In genomic region chr18:35998967-35999366, GRCh38 we compare ENCODE assay signal across 12 cellular contexts.
DNase-seq lines count a peak whose midpoint lies in the region; ATAC-seq, FAIRE-seq and TF ChIP-seq lines count a peak whose summit lies in the region.
"Had no signal": no experiment of that assay in that cellular context is flagged by ENCODE, and none has a peak within 500 bp of the region (broad histone marks: within the 10 kb centered on the region; RNA-seq: fewer than 3 reads in every experiment).

No MANE protein-coding gene starts in this region.

- H3K23me2 ChIP-seq in H1 (ENCODE audit: low read depth, low read length) = no peaks in the 10 kb centered on the region

- H3K56ac ChIP-seq in H1 (replicated peaks; ENCODE audit: insufficient read length, low read depth, low read length) = no peak overlapping the region

- H3K4me1 Mint-ChIP-seq in activated CD8-positive, alpha-beta T cell treated with anti-CD3 and anti-CD28 coated beads for 36 hours (ENCODE audit: low read depth) = no peaks in the 10 kb centered on the region
- peaks cover 3% of the 10 kb centered on the region for H3K4me1 Mint-ChIP-seq in activated CD8-positive, alpha-beta T cell treated with anti-CD3 and anti-CD28 coated beads, Interleukin-2, amount 10 ng/mL, durations not matched to agents 7 days and 5 days (ENCODE audit: low read depth)

- peak in 1 of 2 experiments; percentile 21; a peak in 1 of 4 replicates for TF ChIP-seq RAD21 in H1 (IDR thresholded peaks at IDR 0.05 in 1 of 2, conservative IDR thresholded peaks at IDR 0.05 in 1 of 2; ENCODE audit: low read depth in 2 of 2, low read length in 2 of 2)

- no peak overlapping the region for H2BK5ac ChIP-seq in H1 (ENCODE audit: low read depth, low read length)

- intact Hi-C loops in activated CD8-positive, alpha-beta T cell treated with anti-CD3 and anti-CD28 coated beads for 36 hours (cut with micrococcal nuclease) = no loop called here
- intact Hi-C loops in testis (cut with DNase I; ENCODE audit: low total_unique reads) = no loop called here

- H3K4me3 ChIP-seq in NB4 (ENCODE audit: low read depth, low read length) (no peak overlapping the region), H1 (ENCODE audit: extremely low read depth in 1 of 4, insufficient read depth in 2 of 4, low read depth in 3 of 4, low read length in 4 of 4) (no peak overlapping the region), testis (no peak overlapping the region)
- H3K4me3 ChIP-seq: esophagus muscularis mucosa, vagina had no signal

- peak; percentile 28 for TF ChIP-seq CTCF in activated CD8-positive, alpha-beta T cell treated with anti-CD3 and anti-CD28 coated beads for 36 hours (IDR thresholded peaks at IDR 0.05)
- TF ChIP-seq CTCF in NB4 (IDR thresholded peaks at IDR 0.05; ENCODE audit: low read depth, low read length) (peak; percentile 14), H1 (IDR thresholded peaks at IDR 0.05; ENCODE audit: control extremely low read depth in 1 of 3, insufficient read depth in 1 of 3, low read depth in 1 of 3, low read length in 3 of 3) (peak in 2 of 3 experiments; percentile 4 to 32; a peak in 1 of 4 replicates), testis (IDR thresholded peaks at IDR 0.05) (peak in 2 of 3 experiments; percentile 3 to 34)

- no peak overlapping the region for H3K18ac ChIP-seq in H1 (ENCODE audit: extremely low read depth, low read length)

- H3K4ac ChIP-seq in H1 (replicated peaks; ENCODE audit: insufficient read length, low read depth, low read length) = no peak overlapping the region

- H3K4me1 ChIP-seq in H1 (replicated peaks in 1 of 4; ENCODE audit: control insufficient read depth in 3 of 4, insufficient read depth in 4 of 4, low read length in 3 of 4) = no peaks in the 10 kb centered on the region
- H3K4me1 ChIP-seq in testis = no peaks in the 10 kb centered on the region
- H3K4me1 ChIP-seq: esophagus muscularis mucosa, vagina had no signal

- no peak overlapping the region for H3K27ac Mint-ChIP-seq in activated CD8-positive, alpha-beta T cell treated with anti-CD3 and anti-CD28 coated beads for 36 hours
- H3K27ac Mint-ChIP-seq in activated CD8-positive, alpha-beta T cell treated with anti-CD3 and anti-CD28 coated beads, Interleukin-2, amount 10 ng/mL, durations not matched to agents 7 days and 5 days = no peak overlapping the region

- no peak overlapping the region for H3K4me2 ChIP-seq in H1 (ENCODE audit: insufficient read depth in 1 of 2, low read depth in 2 of 2, low read length in 2 of 2)

- no peak overlapping the region for H4K5ac ChIP-seq in H1 (ENCODE audit: insufficient read length, low read depth, low read length)

- no peak overlapping the region for H2BK15ac ChIP-seq in H1 (ENCODE audit: low read length)

- H3K23ac ChIP-seq in H1 (ENCODE audit: insufficient read length) = no peak overlapping the region

- H2AK5ac ChIP-seq in H1 (ENCODE audit: low read depth, low read length) = no peak overlapping the region

- CTCF ChIA-PET in activated CD8-positive, alpha-beta T cell treated with anti-CD3 and anti-CD28 coated beads for 36 hours (lab: Charles Lee) = interaction anchor here (2.2 kb wide), 1 partner anchor 19 kb away, joined by 9 read pairs; no protein-coding TSS in a partner anchor
- CTCF ChIA-PET in activated CD8-positive, alpha-beta T cell treated with anti-CD3 and anti-CD28 coated beads, Interleukin-2, amount 10 ng/mL, durations not matched to agents 7 days and 5 days (lab: Charles Lee) = interaction anchor here (0.6 kb wide), 1 partner anchor 281 kb away, joined by 3 read pairs; no protein-coding TSS in a partner anchor
- CTCF ChIA-PET in H1 (lab: Charles Lee; ENCODE audit: partially characterized antibody) = interaction anchor here (0.7 to 2.6 kb wide), 10 partner anchors 11 to 562 kb away, joined by 3 to 9 read pairs (median 3); partner anchors contain the start of gene ELP2

- H3K36me3 ChIP-seq in H1 (ENCODE audit: control insufficient read depth in 2 of 4, insufficient read depth in 4 of 4, low read length in 3 of 4) = no peaks in the 10 kb centered on the region
- H3K36me3 ChIP-seq in testis (ENCODE audit: low read depth, missing control alignments) = no peaks in the 10 kb centered on the region
- H3K36me3 ChIP-seq: esophagus muscularis mucosa, vagina had no signal

- POLR2A ChIA-PET in activated CD8-positive, alpha-beta T cell treated with anti-CD3 and anti-CD28 coated beads for 36 hours (lab: Charles Lee) = no interaction called here
- POLR2A ChIA-PET in activated CD8-positive, alpha-beta T cell treated with anti-CD3 and anti-CD28 coated beads, Interleukin-2, amount 10 ng/mL, durations not matched to agents 7 days and 5 days (lab: Charles Lee) = no interaction called here
- POLR2A ChIA-PET in H1 (lab: Charles Lee; ENCODE audit: partially characterized antibody) = interaction anchor here (0.6 to 1.4 kb wide), 4 partner anchors 10 to 35 kb away, joined by 3 to 4 read pairs (median 3); no protein-coding TSS in a partner anchor

- no peak overlapping the region for H3K9ac ChIP-seq in H1 (replicated peaks in 1 of 4; ENCODE audit: extremely low read depth in 1 of 4, low read depth in 3 of 4, low read length in 3 of 4)

- no peak for DNase-seq in activated CD8-positive, alpha-beta T cell treated with anti-CD3 and anti-CD28 coated beads for 36 hours
- no peak for DNase-seq in activated CD8-positive, alpha-beta T cell treated with anti-CD3 and anti-CD28 coated beads, Interleukin-2, amount 10 ng/mL, durations not matched to agents 7 days and 5 days
- DNase-seq in NB4 (ENCODE audit: low read depth) (peak; percentile 20), H1 (ENCODE audit: low read depth in 1 of 2, low spot score in 2 of 2) (no peak), testis (no peak), DMS79 treated with DMSO at 0.1 percent for 48 hours (lab: John Stamatoyannopoulos, UW) (no peak), NCI-H1105 treated with DMSO at 0.1 percent for 48 hours (lab: John Stamatoyannopoulos, UW) (no peak)
- DNase-seq: activated naive CD4-positive, alpha-beta T cell; NCI-H146 had no signal

- WGBS in H1 (ENCODE audit: extremely low coverage in 1 of 2, insufficient coverage in 1 of 2, insufficient read length in 1 of 2, insufficient replicate concordance in 2 of 2, low coverage in 1 of 2, low lambda C conversion rate in 2 of 2, missing lambda C conversion rate in 1 of 2), 2 experiments = 84% methylated on average over 1 of the region's 1 CpG; no CpG with 5 or more reads in 1 of the 2 experiments
- WGBS in testis, 2 donors = 73 to 84% methylated on average over 1 of the region's 1 CpG

- no peaks in the 10 kb centered on the region for H3K79me2 ChIP-seq in H1 (ENCODE audit: control insufficient read depth in 1 of 2, insufficient read depth in 2 of 2, low read length in 2 of 2)

- no peak overlapping the region for H4K8ac ChIP-seq in H1 (ENCODE audit: extremely low read depth, insufficient read depth, low read length)

- H3K27ac ChIP-seq in H1 (ENCODE audit: low read depth, low read length) (no peak overlapping the region), testis (no peak overlapping the region)
- H3K27ac ChIP-seq: esophagus muscularis mucosa, vagina had no signal

- no peak for FAIRE-seq in H1 (lab: Jason Lieb, UNC)

- H3K36me3 Mint-ChIP-seq in activated CD8-positive, alpha-beta T cell treated with anti-CD3 and anti-CD28 coated beads for 36 hours (ENCODE audit: low read depth) = no peaks in the 10 kb centered on the region
- H3K36me3 Mint-ChIP-seq in activated CD8-positive, alpha-beta T cell treated with anti-CD3 and anti-CD28 coated beads, Interleukin-2, amount 10 ng/mL, durations not matched to agents 7 days and 5 days (ENCODE audit: low read depth) = no peaks in the 10 kb centered on the region

- no peak for TF ChIP-seq EP300 in H1 (IDR thresholded peaks at IDR 0.05; ENCODE audit: borderline replicate concordance in 1 of 2, low read depth in 2 of 2, low read length in 2 of 2)

- H3K27me3 Mint-ChIP-seq in activated CD8-positive, alpha-beta T cell treated with anti-CD3 and anti-CD28 coated beads for 36 hours = no peaks in the 10 kb centered on the region
- no peaks in the 10 kb centered on the region for H3K27me3 Mint-ChIP-seq in activated CD8-positive, alpha-beta T cell treated with anti-CD3 and anti-CD28 coated beads, Interleukin-2, amount 10 ng/mL, durations not matched to agents 7 days and 5 days (ENCODE audit: low read depth)

- H3K9me3 ChIP-seq in H1 (ENCODE audit: insufficient read depth in 2 of 2, low read depth in 1 of 2, low read length in 1 of 2) (no peaks in the 10 kb centered on the region), testis (no peaks in the 10 kb centered on the region)
- H3K9me3 ChIP-seq: esophagus muscularis mucosa, vagina had no signal

- no peak overlapping the region for H2BK120ac ChIP-seq in H1 (replicated peaks; ENCODE audit: low read depth, low read length)

- no peak overlapping the region for H2BK12ac ChIP-seq in H1 (ENCODE audit: low read depth, low read length)

- TF ChIP-seq POLR2A in NB4 (IDR thresholded peaks at IDR 0.05; ENCODE audit: extremely low read depth, insufficient read length) (no peak), H1 (IDR thresholded peaks at IDR 0.05; ENCODE audit: control extremely low read depth in 1 of 2, low read depth in 2 of 2, low read length in 2 of 2) (no peak), testis (IDR thresholded peaks at IDR 0.05) (no peak)

- H3K27me3 ChIP-seq in H1 (replicated peaks in 1 of 4; ENCODE audit: control insufficient read depth in 3 of 4, extremely low read depth in 1 of 4, insufficient read depth in 3 of 4, low read length in 3 of 4) (no peaks in the 10 kb centered on the region), testis (no peaks in the 10 kb centered on the region)
- H3K27me3 ChIP-seq: esophagus muscularis mucosa, vagina had no signal

- no peaks in the 10 kb centered on the region; the same call in 1 of the 2 replicates for H3K79me1 ChIP-seq in H1 (ENCODE audit: low read depth, low read length)

- H2AFZ ChIP-seq in H1 (ENCODE audit: low read length) = no peak overlapping the region

- no peak overlapping the region for H4K91ac ChIP-seq in H1 (replicated peaks; ENCODE audit: insufficient read length, low read length)

- H3K9me3 Mint-ChIP-seq in activated CD8-positive, alpha-beta T cell treated with anti-CD3 and anti-CD28 coated beads for 36 hours = no peaks in the 10 kb centered on the region
- no peaks in the 10 kb centered on the region for H3K9me3 Mint-ChIP-seq in activated CD8-positive, alpha-beta T cell treated with anti-CD3 and anti-CD28 coated beads, Interleukin-2, amount 10 ng/mL, durations not matched to agents 7 days and 5 days (ENCODE audit: insufficient read depth)

- no peaks in the 10 kb centered on the region for H4K20me1 ChIP-seq in H1 (replicated peaks in 1 of 2; ENCODE audit: control insufficient read depth in 1 of 2, insufficient read depth in 2 of 2, low read length in 2 of 2)

- no peak overlapping the region for H3K14ac ChIP-seq in H1 (ENCODE audit: insufficient read length)

- H3K4me3 Mint-ChIP-seq in activated CD8-positive, alpha-beta T cell treated with anti-CD3 and anti-CD28 coated beads for 36 hours = no peak overlapping the region
- H3K4me3 Mint-ChIP-seq in activated CD8-positive, alpha-beta T cell treated with anti-CD3 and anti-CD28 coated beads, Interleukin-2, amount 10 ng/mL, durations not matched to agents 7 days and 5 days = no peak overlapping the region

- no peak for ATAC-seq in activated CD8-positive, alpha-beta T cell treated with anti-CD3 and anti-CD28 coated beads for 36 hours
- ATAC-seq in activated CD8-positive, alpha-beta T cell treated with anti-CD3 and anti-CD28 coated beads, Interleukin-2, amount 10 ng/mL, durations not matched to agents 7 days and 5 days = no peak
- no peak for ATAC-seq in HG03565 (IDR thresholded peaks at IDR 0.05; ENCODE audit: unreplicated experiment)

- no peak overlapping the region for H2BK20ac ChIP-seq in H1 (ENCODE audit: low read length)
